ENCODE assay signal across 8 cellular contexts in the genomic region with DNA sequence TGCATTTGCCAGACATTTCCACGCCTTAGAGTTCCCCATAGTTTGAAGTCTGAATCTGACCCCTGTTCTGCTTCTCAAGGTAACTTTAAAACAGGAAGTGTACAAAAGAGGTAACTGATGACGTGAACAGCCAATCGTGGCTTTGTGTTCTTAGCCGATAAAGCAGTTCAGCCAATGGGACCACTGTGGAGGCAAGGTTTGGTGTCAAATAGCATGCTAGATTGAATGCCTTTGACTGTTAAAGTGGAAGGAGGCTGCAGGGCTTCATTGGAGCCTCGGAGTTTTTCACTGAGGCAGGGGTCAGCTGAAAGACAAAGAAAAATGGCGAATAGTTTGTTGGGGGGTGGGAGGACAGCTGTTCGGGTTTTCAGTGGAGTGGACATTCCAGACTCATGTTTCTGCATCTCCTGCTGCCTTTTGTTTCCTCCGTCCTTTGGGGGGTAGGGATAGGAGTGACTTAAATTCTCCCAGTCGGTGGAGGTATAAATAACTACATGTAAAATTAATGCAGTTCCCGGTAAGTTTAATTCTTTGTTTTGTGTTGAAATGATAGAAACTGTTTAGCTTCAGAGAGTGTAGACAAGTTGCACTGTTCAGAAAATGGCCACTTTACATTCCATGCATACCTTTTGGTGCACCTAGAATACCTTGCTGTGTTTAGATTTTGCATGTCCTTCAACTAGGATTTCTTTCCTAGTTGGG. TPM values are rescaled to one million over a fixed set of nuclear protein-coding genes. Genes with fewer than 3 reads are reported as not detected.
DNase-seq lines count a peak whose midpoint lies in the region; ATAC-seq and TF ChIP-seq lines count a peak whose summit lies in the region.

No MANE protein-coding gene starts in this region.

- peak overlapping the region; percentile 95 for H3K27ac Mint-ChIP-seq in activated B cell treated with CpG ODN at 0.5 μM for 24 hours
- peak overlapping the region; percentile 92 for H3K27ac Mint-ChIP-seq in central memory CD8-positive, alpha-beta T cell (ENCODE audit: low read depth)

- peaks cover 55 to 88% (median 75%) of the 10 kb centered on the region in 6 donors for H3K4me1 ChIP-seq in spleen

- POLR2A ChIA-PET in activated B cell treated with CpG ODN at 0.5 μM for 24 hours (lab: Charles Lee) = interaction anchor here (0.6 to 20.2 kb wide), 3 partner anchors 10 to 1861 kb away, joined by 4 to 306 read pairs (median 8); partner anchors contain the start of gene NFYC

- CTCF ChIA-PET in activated B cell treated with CpG ODN at 0.5 μM for 24 hours (lab: Charles Lee) = interaction anchor here (0.7 to 0.9 kb wide), 2 partner anchors 9 to 20 kb away, joined by 3 read pairs; no protein-coding TSS in a partner anchor

- ATAC-seq in HG03064 (IDR thresholded peaks at IDR 0.05; ENCODE audit: low read depth, unreplicated experiment) (peak; percentile 90), activated B cell treated with CpG ODN at 0.5 μM for 24 hours (ENCODE audit: low read depth) (peak; percentile 89)
- ATAC-seq in central memory CD8-positive, alpha-beta T cell (replicated peaks; ENCODE audit: extremely low read depth, poor library complexity, severe bottlenecking) = peak; percentile 97

- intact Hi-C loops in activated B cell treated with CpG ODN at 0.5 μM for 24 hours (cut with micrococcal nuclease) (loop anchor here (1.0 to 2.0 kb wide), 3 partner anchors 10 to 94 kb away; no protein-coding TSS in a partner anchor), spleen (cut with DNase I; ENCODE audit: low total_unique reads) (no loop called here)

- peak overlapping the region; percentile 36 to 89 (median 82) for H3K27ac ChIP-seq in spleen

- TF ChIP-seq POLR2A in spleen (IDR thresholded peaks at IDR 0.05) = peak in 1 of 3 donors; percentile 82

- H3K36me3 Mint-ChIP-seq in activated B cell treated with CpG ODN at 0.5 μM for 24 hours (ENCODE audit: low read depth) = peaks cover 11% of the 10 kb centered on the region
- H3K36me3 Mint-ChIP-seq in central memory CD8-positive, alpha-beta T cell (ENCODE audit: insufficient read depth) = peaks cover 17% of the 10 kb centered on the region

- no peaks in the 10 kb centered on the region for H3K9me3 ChIP-seq in spleen

- H3K27me3 ChIP-seq in spleen (replicated peaks in 1 of 7) = no peaks in the 10 kb centered on the region

- no peaks in the 10 kb centered on the region for H3K27me3 Mint-ChIP-seq in activated B cell treated with CpG ODN at 0.5 μM for 24 hours
- H3K27me3 Mint-ChIP-seq in central memory CD8-positive, alpha-beta T cell = no peaks in the 10 kb centered on the region

- H3K4me1 Mint-ChIP-seq in activated B cell treated with CpG ODN at 0.5 μM for 24 hours = peaks cover 75% of the 10 kb centered on the region
- H3K4me1 Mint-ChIP-seq in central memory CD8-positive, alpha-beta T cell = peaks cover 54% of the 10 kb centered on the region

- DNase-seq in activated gamma-delta T cell treated with Interleukin-2 at 50 U/mL for 16 hours = peak; percentile 68
- DNase-seq in activated gamma-delta T cell (lab: John Stamatoyannopoulos, UW) = no peak
- peak; percentile 97 for DNase-seq in NCI-H2171 treated with DMSO at 0.1 percent for 48 hours (lab: John Stamatoyannopoulos, UW)
- peak; percentile 30 for DNase-seq in activated B cell treated with CpG ODN at 0.5 μM for 24 hours
- DNase-seq in central memory CD8-positive, alpha-beta T cell (ENCODE audit: low spot score in 2 of 2) = peak; percentile 34 to 72
- DNase-seq in inferior parietal cortex (ENCODE audit: extremely low spot score) = peak; percentile 95
- peak; percentile 84 for DNase-seq in spleen

- peak overlapping the region; percentile 95 for H3K4me3 Mint-ChIP-seq in activated B cell treated with CpG ODN at 0.5 μM for 24 hours
- H3K4me3 Mint-ChIP-seq in central memory CD8-positive, alpha-beta T cell = peak overlapping the region; percentile 96

- TF ChIP-seq CTCF in activated B cell treated with CpG ODN at 0.5 μM for 24 hours (IDR thresholded peaks at IDR 0.05) (no peak), spleen (IDR thresholded peaks at IDR 0.05 in 8 of 11, conservative IDR thresholded peaks at IDR 0.05 in 3 of 11) (no peak)

- H3K9me3 Mint-ChIP-seq in activated B cell treated with CpG ODN at 0.5 μM for 24 hours = no peaks in the 10 kb centered on the region
- no peaks in the 10 kb centered on the region for H3K9me3 Mint-ChIP-seq in central memory CD8-positive, alpha-beta T cell

- H3K4me3 ChIP-seq in spleen = peak overlapping the region; percentile 27 to 70 (median 43)

- H3K36me3 ChIP-seq in spleen = no peaks in the 10 kb centered on the region

- WGBS in spleen, 5 donors = 1 to 9% (median 3%) methylated on average over 10 of the region's 10 CpGs

RNA-seq across cellular contexts. Expression of gene NFYC, which starts 17.7 kb away (rescaled TPM):
- 68.7 and 76.0 TPM in 2 replicates for total RNA-seq in activated B cell treated with CpG ODN at 0.5 μM for 24 hours
- 10 to 100 TPM; 57.8 to 99.0 (median 72.4) TPM for total RNA-seq in spleen
- polyA plus RNA-seq in spleen = 10 to 100 TPM; 34.6 to 43.2 (median 39.5) TPM

RNA-seq across cellular contexts. Expression of gene RIMS3, which starts 43.8 kb away (rescaled TPM):
- total RNA-seq in activated B cell treated with CpG ODN at 0.5 μM for 24 hours (5.5 and 6.2 TPM in 2 replicates), spleen (1 to 10 TPM; 1.6 to 6.9 (median 3.3) TPM)
- polyA plus RNA-seq in spleen = 1 to 10 TPM in 1 of 3 donors, under 1 TPM in 2; 0.30 to 1.0 (median 0.44) TPM
